In the genomic region with DNA sequence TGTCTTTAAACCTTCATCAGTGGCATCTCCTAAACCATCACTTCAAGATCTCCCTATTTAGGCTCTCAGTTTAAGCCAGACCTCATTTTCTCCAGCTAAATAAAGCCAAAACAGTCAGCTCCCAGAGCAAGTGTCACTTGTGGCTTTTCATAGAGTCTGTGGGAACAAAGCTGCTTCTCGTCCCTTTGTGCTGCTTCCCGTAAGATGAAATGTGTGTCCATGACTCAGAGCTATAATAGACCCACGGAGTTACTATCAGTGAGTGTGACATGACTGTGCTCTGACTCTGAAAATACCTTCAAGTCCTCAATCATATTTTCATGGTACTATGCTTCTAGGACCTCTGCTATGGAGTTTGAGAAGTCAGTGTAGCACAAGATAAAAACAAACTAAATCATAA, we compare ENCODE assay signal across 11 cellular contexts. TPM values are rescaled to one million over a fixed set of nuclear protein-coding genes. Genes with fewer than 3 reads are reported as not detected.
DNase-seq lines count a peak whose midpoint lies in the region; ATAC-seq and TF ChIP-seq lines count a peak whose summit lies in the region.
"Had no signal": no experiment of that assay in that cellular context is flagged by ENCODE, and none has a peak within 500 bp of the region (broad histone marks: within the 10 kb centered on the region; RNA-seq: fewer than 3 reads in every experiment).

No MANE protein-coding gene starts in this region.

- no peaks in the 10 kb centered on the region for H3K9me3 Mint-ChIP-seq in GM23338
- H3K9me3 Mint-ChIP-seq: activated CD8-positive, alpha-beta T cell treated with anti-CD3 and anti-CD28 coated beads for 36 hours; T-helper 1 cell treated with Interleukin-12 subunit alpha and Interleukin-12 subunit beta and Interleukin-4 antibody, amounts not matched to agents 30 μg/mL and 1 μg/mL, for 36 hours had no signal

- no peak overlapping the region for H3K4me3 ChIP-seq in GM23338
- no peak overlapping the region for H3K4me3 ChIP-seq in kidney epithelial cell (ENCODE audit: low read depth, low read length)

- no peaks in the 10 kb centered on the region for H3K4me1 Mint-ChIP-seq in GM23338

- no peaks in the 10 kb centered on the region for H3K27me3 ChIP-seq in GM23338 (ENCODE audit: insufficient read depth)
- no peaks in the 10 kb centered on the region for H3K27me3 ChIP-seq in kidney epithelial cell (ENCODE audit: control insufficient read depth, insufficient read depth, low read length)

- no peak for TF ChIP-seq CTCF in GM23338 (conservative IDR thresholded peaks at IDR 0.05; ENCODE audit: low read depth in 2 of 2)
- no peak for TF ChIP-seq CTCF in kidney epithelial cell (IDR thresholded peaks at IDR 0.05; ENCODE audit: insufficient read depth, low read length, poor library complexity, severe bottlenecking)

- no peaks in the 10 kb centered on the region for H3K4me1 ChIP-seq in GM23338 (ENCODE audit: insufficient read depth)

- ATAC-seq in GM23338, result no peak
- ATAC-seq in GM18867 (IDR thresholded peaks at IDR 0.05; ENCODE audit: unreplicated experiment), result no peak
- no peak for ATAC-seq in GM21390 (IDR thresholded peaks at IDR 0.05; ENCODE audit: unreplicated experiment)
- ATAC-seq in GM21786 (IDR thresholded peaks at IDR 0.05; ENCODE audit: unreplicated experiment), result no peak
- ATAC-seq: activated CD8-positive, alpha-beta T cell treated with anti-CD3 and anti-CD28 coated beads for 36 hours had no signal

- DNase-seq in AG20443 (ENCODE audit: low spot score) (peak; percentile 36), GM23338 (ENCODE audit: low spot score) (no peak), astrocyte of the hippocampus (ENCODE audit: low read depth, low spot score) (peak; percentile 71), kidney epithelial cell (ENCODE audit: low read depth) (peak; percentile 53), cerebellar nuclear complex (lab: John Stamatoyannopoulos, UW) (no peak)
- DNase-seq: activated CD8-positive, alpha-beta T cell treated with anti-CD3 and anti-CD28 coated beads for 36 hours; NCI-H748 treated with DMSO at 0.1 percent for 48 hours had no signal

- no peaks in the 10 kb centered on the region for H3K36me3 Mint-ChIP-seq in GM23338 (ENCODE audit: low read depth)

- H2AFZ ChIP-seq in GM23338, result peak overlapping the region; percentile 63; the same call in 1 of the 2 replicates

- peaks cover 6% of the 10 kb centered on the region; the same call in 1 of the 2 replicates for H3K9me2 ChIP-seq in GM23338 (ENCODE audit: insufficient read depth)

- no peaks in the 10 kb centered on the region for H3K79me2 ChIP-seq in GM23338 (replicated peaks; ENCODE audit: insufficient read depth)

- H3F3A ChIP-seq in GM23338 (replicated peaks; ENCODE audit: low read depth), result no peaks in the 10 kb centered on the region

- no peak overlapping the region for H3K27ac ChIP-seq in GM23338 (ENCODE audit: low read depth)

- no peak overlapping the region for H3K4me3 Mint-ChIP-seq in GM23338
- H3K4me3 Mint-ChIP-seq: activated CD8-positive, alpha-beta T cell treated with anti-CD3 and anti-CD28 coated beads for 36 hours; T-helper 1 cell treated with Interleukin-12 subunit alpha and Interleukin-12 subunit beta and Interleukin-4 antibody, amounts not matched to agents 30 μg/mL and 1 μg/mL, for 36 hours had no signal

- no peak overlapping the region for H3K27ac Mint-ChIP-seq in GM23338
- H3K27ac Mint-ChIP-seq: activated CD8-positive, alpha-beta T cell treated with anti-CD3 and anti-CD28 coated beads for 36 hours; T-helper 1 cell treated with Interleukin-12 subunit alpha and Interleukin-12 subunit beta and Interleukin-4 antibody, amounts not matched to agents 30 μg/mL and 1 μg/mL, for 36 hours had no signal

- no peak overlapping the region for H3K4me2 ChIP-seq in GM23338

- H4K20me1 ChIP-seq in GM23338 (replicated peaks; ENCODE audit: insufficient read depth), result no peaks in the 10 kb centered on the region

- H3K36me3 ChIP-seq in GM23338 (ENCODE audit: insufficient read depth), result no peaks in the 10 kb centered on the region
- no peaks in the 10 kb centered on the region for H3K36me3 ChIP-seq in kidney epithelial cell (ENCODE audit: control insufficient read depth, insufficient read depth, low read length)

- H3K27me3 Mint-ChIP-seq in GM23338 (ENCODE audit: insufficient read depth, low read depth, poor library complexity), result no peaks in the 10 kb centered on the region

TF ChIP-seq in GM23338, 12 proteins besides CTCF, POLR2A, EP300 and RAD21:
- no peak for TF ChIP-seq NANOG (IDR thresholded peaks at IDR 0.05; ENCODE audit: borderline replicate concordance)
- no peak for TF ChIP-seq POLR2AphosphoS5 (IDR thresholded peaks at IDR 0.05; ENCODE audit: low read depth)
- no peak for TF ChIP-seq CREB1 (CRISPR knock-in tag; IDR thresholded peaks at IDR 0.05; ENCODE audit: low read depth)
- no peak for TF ChIP-seq ZNF331 (CRISPR knock-in tag; IDR thresholded peaks at IDR 0.05; ENCODE audit: low read depth)
- TF ChIP-seq EZH2 (IDR thresholded peaks at IDR 0.05; ENCODE audit: low read depth, unreplicated experiment), result no peak
- TF ChIP-seq JUNB (IDR thresholded peaks at IDR 0.05; ENCODE audit: unreplicated experiment), result no peak
- TF ChIP-seq, protein P1, sequence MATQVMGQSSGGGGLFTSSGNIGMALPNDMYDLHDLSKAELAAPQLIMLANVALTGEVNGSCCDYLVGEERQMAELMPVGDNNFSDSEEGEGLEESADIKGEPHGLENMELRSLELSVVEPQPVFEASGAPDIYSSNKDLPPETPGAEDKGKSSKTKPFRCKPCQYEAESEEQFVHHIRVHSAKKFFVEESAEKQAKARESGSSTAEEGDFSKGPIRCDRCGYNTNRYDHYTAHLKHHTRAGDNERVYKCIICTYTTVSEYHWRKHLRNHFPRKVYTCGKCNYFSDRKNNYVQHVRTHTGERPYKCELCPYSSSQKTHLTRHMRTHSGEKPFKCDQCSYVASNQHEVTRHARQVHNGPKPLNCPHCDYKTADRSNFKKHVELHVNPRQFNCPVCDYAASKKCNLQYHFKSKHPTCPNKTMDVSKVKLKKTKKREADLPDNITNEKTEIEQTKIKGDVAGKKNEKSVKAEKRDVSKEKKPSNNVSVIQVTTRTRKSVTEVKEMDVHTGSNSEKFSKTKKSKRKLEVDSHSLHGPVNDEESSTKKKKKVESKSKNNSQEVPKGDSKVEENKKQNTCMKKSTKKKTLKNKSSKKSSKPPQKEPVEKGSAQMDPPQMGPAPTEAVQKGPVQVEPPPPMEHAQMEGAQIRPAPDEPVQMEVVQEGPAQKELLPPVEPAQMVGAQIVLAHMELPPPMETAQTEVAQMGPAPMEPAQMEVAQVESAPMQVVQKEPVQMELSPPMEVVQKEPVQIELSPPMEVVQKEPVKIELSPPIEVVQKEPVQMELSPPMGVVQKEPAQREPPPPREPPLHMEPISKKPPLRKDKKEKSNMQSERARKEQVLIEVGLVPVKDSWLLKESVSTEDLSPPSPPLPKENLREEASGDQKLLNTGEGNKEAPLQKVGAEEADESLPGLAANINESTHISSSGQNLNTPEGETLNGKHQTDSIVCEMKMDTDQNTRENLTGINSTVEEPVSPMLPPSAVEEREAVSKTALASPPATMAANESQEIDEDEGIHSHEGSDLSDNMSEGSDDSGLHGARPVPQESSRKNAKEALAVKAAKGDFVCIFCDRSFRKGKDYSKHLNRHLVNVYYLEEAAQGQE (IDR thresholded peaks at IDR 0.05; ENCODE audit: unreplicated experiment), result no peak
- TF ChIP-seq, protein P2, sequence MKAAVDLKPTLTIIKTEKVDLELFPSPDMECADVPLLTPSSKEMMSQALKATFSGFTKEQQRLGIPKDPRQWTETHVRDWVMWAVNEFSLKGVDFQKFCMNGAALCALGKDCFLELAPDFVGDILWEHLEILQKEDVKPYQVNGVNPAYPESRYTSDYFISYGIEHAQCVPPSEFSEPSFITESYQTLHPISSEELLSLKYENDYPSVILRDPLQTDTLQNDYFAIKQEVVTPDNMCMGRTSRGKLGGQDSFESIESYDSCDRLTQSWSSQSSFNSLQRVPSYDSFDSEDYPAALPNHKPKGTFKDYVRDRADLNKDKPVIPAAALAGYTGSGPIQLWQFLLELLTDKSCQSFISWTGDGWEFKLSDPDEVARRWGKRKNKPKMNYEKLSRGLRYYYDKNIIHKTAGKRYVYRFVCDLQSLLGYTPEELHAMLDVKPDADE (IDR thresholded peaks at IDR 0.05), result no peak
- TF ChIP-seq STAT1 (IDR thresholded peaks at IDR 0.05; ENCODE audit: unreplicated experiment), result no peak
- no peak for TF ChIP-seq EZH2phosphoT487 (IDR thresholded peaks at IDR 0.05; ENCODE audit: unreplicated experiment)

RNA-seq across cellular contexts. Expression of gene SLN, which starts 57.3 kb away (rescaled TPM):
- total RNA-seq in GM23338 (2014; rRNA removed; shearing (Covaris generic)), result not detected in 2 replicates
- polyA plus RNA-seq in GM23338 (2016; fragmentation: Nextera tagmentation; extraction: Ambion mirVana), result not detected in 2 replicates
- total RNA-seq in kidney epithelial cell, result not detected in 2 replicates
- total RNA-seq: activated CD8-positive, alpha-beta T cell treated with anti-CD3 and anti-CD28 coated beads for 36 hours had no signal

Comparison
In these comparisons a context has a peak if more than half of its experiments do, and no peak if none do; other contexts are left out.
1. DNase-seq: peak in AG20443 (single experiment), astrocyte of the hippocampus (single experiment) and kidney epithelial cell (single experiment); none in GM23338 (single experiment) and cerebellar nuclear complex (0 of 2).